Comparison of ENCODE assay signal across 8 cellular contexts in the genomic region with DNA sequence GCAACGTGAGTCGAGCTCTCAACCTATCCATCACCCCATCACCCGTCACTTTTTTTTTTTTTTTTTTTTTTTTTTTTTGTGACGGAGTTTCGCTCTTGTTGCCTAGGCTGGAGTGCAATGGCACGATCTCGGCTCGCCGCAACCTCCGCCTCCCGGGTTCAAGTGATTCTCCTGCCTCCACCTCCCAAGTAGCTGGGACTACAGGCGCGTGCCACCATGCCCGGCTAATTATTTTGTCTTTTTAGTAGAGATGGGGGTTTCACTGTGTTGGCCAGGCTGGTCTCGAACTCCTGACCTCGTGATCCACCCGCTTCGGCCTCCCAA. TPM values are rescaled to one million over a fixed set of nuclear protein-coding genes. Genes with fewer than 3 reads are reported as not detected.
DNase-seq lines count a peak whose midpoint lies in the region; ATAC-seq and TF ChIP-seq lines count a peak whose summit lies in the region.
"Not testable (repeated sequence)": the region's sequence is repeated elsewhere in the genome, so short reads cannot be mapped to it uniquely, and the experiment has no call there.

No MANE protein-coding gene starts in this region.

- peak overlapping the region; percentile 75; the same call in 1 of the 2 replicates for H3K4me2 ChIP-seq in KMS-11

- TF ChIP-seq CTCF in BJ (IDR thresholded peaks at IDR 0.05; ENCODE audit: insufficient read depth, low read depth, low read length); KMS-11 (conservative IDR thresholded peaks at IDR 0.05; ENCODE audit: low read depth, low read length): not testable (repeated sequence)

- not testable (repeated sequence) for H3K9me3 ChIP-seq in naive thymus-derived CD4-positive, alpha-beta T cell (ENCODE audit: control insufficient read depth in 2 of 3, low read length in 3 of 3)

- peaks cover 53% of the 10 kb centered on the region for H3K4me1 Mint-ChIP-seq in activated CD4-positive, alpha-beta T cell treated with anti-CD3 and anti-CD28 coated beads, Interleukin-2, amount 10 ng/mL, durations not matched to agents 7 days and 5 days
- peaks cover 20% of the 10 kb centered on the region for H3K4me1 Mint-ChIP-seq in central memory CD8-positive, alpha-beta T cell
- H3K4me1 Mint-ChIP-seq in naive thymus-derived CD4-positive, alpha-beta T cell = peaks cover 18 to 52% (median 24%) of the 10 kb centered on the region in 7 donors
- peaks cover 29% of the 10 kb centered on the region for H3K4me1 Mint-ChIP-seq in stimulated activated naive CD8-positive, alpha-beta T cell treated with anti-CD3 and anti-CD28 coated beads, Interleukin-15, Interleukin-2, amounts not matched to agents 100 ng/mL and 50 ng/mL, for 24 hours (ENCODE audit: low read depth)

- not testable (repeated sequence) for H3K36me3 Mint-ChIP-seq in activated CD4-positive, alpha-beta T cell treated with anti-CD3 and anti-CD28 coated beads, Interleukin-2, amount 10 ng/mL, durations not matched to agents 7 days and 5 days (ENCODE audit: low read depth); naive thymus-derived CD4-positive, alpha-beta T cell; stimulated activated naive CD8-positive, alpha-beta T cell treated with anti-CD3 and anti-CD28 coated beads, Interleukin-15, Interleukin-2, amounts not matched to agents 100 ng/mL and 50 ng/mL, for 24 hours (ENCODE audit: low read depth)
- peaks cover 12% of the 10 kb centered on the region for H3K36me3 Mint-ChIP-seq in central memory CD8-positive, alpha-beta T cell (ENCODE audit: insufficient read depth)

- H3K27me3 ChIP-seq in BJ (ENCODE audit: control insufficient read depth, insufficient read depth, low read length); KMS-11 (ENCODE audit: insufficient read depth, low read depth); naive thymus-derived CD4-positive, alpha-beta T cell (ENCODE audit: control insufficient read depth in 2 of 2, insufficient read depth in 2 of 2, low read length in 2 of 2): not testable (repeated sequence)

- ATAC-seq in GM21423 (IDR thresholded peaks at IDR 0.05; ENCODE audit: unreplicated experiment) = peak; percentile 17
- ATAC-seq in central memory CD8-positive, alpha-beta T cell (replicated peaks; ENCODE audit: extremely low read depth, poor library complexity, severe bottlenecking) = peak; percentile 54
- ATAC-seq in left ventricle myocardium superior = not testable (repeated sequence)
- peak; percentile 64 for ATAC-seq in naive thymus-derived CD4-positive, alpha-beta T cell

- intact Hi-C loops in left ventricle myocardium superior (cut with micrococcal nuclease) = not testable (repeated sequence)
- intact Hi-C loops in naive thymus-derived CD4-positive, alpha-beta T cell (cut with micrococcal nuclease) = loop anchor here (1.0 to 2.0 kb wide), 6 partner anchors 11 to 748 kb away; partner anchors contain the start of genes CNP (in 1 of the 2), DNAJC7 (in 1 of the 2) and KLHL11 (in 1 of the 2)

- peak overlapping the region; percentile 51 for H3K4me3 ChIP-seq in BJ (ENCODE audit: low read depth, low read length)
- H3K4me3 ChIP-seq in KMS-11 (IDR thresholded peaks at IDR 0.05; ENCODE audit: insufficient read depth, low read depth, low read length) = not testable (repeated sequence)
- H3K4me3 ChIP-seq in naive thymus-derived CD4-positive, alpha-beta T cell (ENCODE audit: low read length) = peak overlapping the region; percentile 79

- CTCF ChIA-PET in BJ (lab: Yijun Ruan, JAX) = interaction anchor here (0.5 to 1.0 kb wide), 4 partner anchors 14 to 64 kb away, joined by 3 read pairs; no protein-coding TSS in a partner anchor
- CTCF ChIA-PET in activated CD4-positive, alpha-beta T cell treated with anti-CD3 and anti-CD28 coated beads, Interleukin-2, amount 10 ng/mL, durations not matched to agents 7 days and 5 days (lab: Charles Lee) = interaction anchor here (0.6 to 1.8 kb wide), 13 partner anchors 9 to 605 kb away, joined by 3 to 15 read pairs (median 4); partner anchors contain the start of genes ACLY, KLHL11, NAGLU and NKIRAS2
- CTCF ChIA-PET in naive thymus-derived CD4-positive, alpha-beta T cell (lab: Charles Lee) = interaction anchor here (0.6 to 1.1 kb wide), 5 partner anchors 33 to 119 kb away, joined by 3 to 7 read pairs (median 4); no protein-coding TSS in a partner anchor

- not testable (repeated sequence) for DNase-seq in BJ (ENCODE audit: low read depth); activated CD4-positive, alpha-beta T cell treated with anti-CD3 and anti-CD28 coated beads, Interleukin-2, amount 10 ng/mL, durations not matched to agents 7 days and 5 days; central memory CD8-positive, alpha-beta T cell (ENCODE audit: low spot score in 2 of 2); naive thymus-derived CD4-positive, alpha-beta T cell
- DNase-seq in left ventricle myocardium superior = peak; percentile 40

- not testable (repeated sequence) for H3K79me2 ChIP-seq in KMS-11 (ENCODE audit: insufficient read depth, low read depth)

- H3K4me3 Mint-ChIP-seq in activated CD4-positive, alpha-beta T cell treated with anti-CD3 and anti-CD28 coated beads, Interleukin-2, amount 10 ng/mL, durations not matched to agents 7 days and 5 days = peak overlapping the region; percentile 97
- peak overlapping the region; percentile 88 for H3K4me3 Mint-ChIP-seq in central memory CD8-positive, alpha-beta T cell
- peak overlapping the region; percentile 93 to 100 (median 96) for H3K4me3 Mint-ChIP-seq in naive thymus-derived CD4-positive, alpha-beta T cell
- H3K4me3 Mint-ChIP-seq in stimulated activated naive CD8-positive, alpha-beta T cell treated with anti-CD3 and anti-CD28 coated beads, Interleukin-15, Interleukin-2, amounts not matched to agents 100 ng/mL and 50 ng/mL, for 24 hours = peak overlapping the region; percentile 99

- not testable (repeated sequence) for H3K9me3 Mint-ChIP-seq in activated CD4-positive, alpha-beta T cell treated with anti-CD3 and anti-CD28 coated beads, Interleukin-2, amount 10 ng/mL, durations not matched to agents 7 days and 5 days; central memory CD8-positive, alpha-beta T cell; naive thymus-derived CD4-positive, alpha-beta T cell; stimulated activated naive CD8-positive, alpha-beta T cell treated with anti-CD3 and anti-CD28 coated beads, Interleukin-15, Interleukin-2, amounts not matched to agents 100 ng/mL and 50 ng/mL, for 24 hours

- not testable (repeated sequence) for H3K36me3 ChIP-seq in BJ (ENCODE audit: control insufficient read depth, insufficient read depth, low read length); KMS-11 (ENCODE audit: insufficient read depth); naive thymus-derived CD4-positive, alpha-beta T cell (ENCODE audit: control insufficient read depth in 2 of 3, insufficient read depth in 3 of 3, low read length in 3 of 3)

- H3K4me1 ChIP-seq in KMS-11 (ENCODE audit: low read depth, poor library complexity, severe bottlenecking) = peaks cover 22% of the 10 kb centered on the region
- H3K4me1 ChIP-seq in naive thymus-derived CD4-positive, alpha-beta T cell (ENCODE audit: control insufficient read depth in 2 of 2, insufficient read depth in 2 of 2, low read length in 2 of 2) = peaks cover 9 to 11% of the 10 kb centered on the region in 2 donors

- H3K9ac ChIP-seq in KMS-11 = peak overlapping the region; percentile 54; the same call in 1 of the 2 replicates

- H2AFZ ChIP-seq in KMS-11 (ENCODE audit: low read depth) = peak overlapping the region; percentile 80

- not testable (repeated sequence) for H4K20me1 ChIP-seq in KMS-11 (ENCODE audit: insufficient read depth)

- not testable (repeated sequence) for H3K27me3 Mint-ChIP-seq in activated CD4-positive, alpha-beta T cell treated with anti-CD3 and anti-CD28 coated beads, Interleukin-2, amount 10 ng/mL, durations not matched to agents 7 days and 5 days; central memory CD8-positive, alpha-beta T cell; naive thymus-derived CD4-positive, alpha-beta T cell; stimulated activated naive CD8-positive, alpha-beta T cell treated with anti-CD3 and anti-CD28 coated beads, Interleukin-15, Interleukin-2, amounts not matched to agents 100 ng/mL and 50 ng/mL, for 24 hours

- H3K27ac ChIP-seq in KMS-11 = peak overlapping the region; percentile 48; the same call in 1 of the 2 replicates
- peak overlapping the region; percentile 84 for H3K27ac ChIP-seq in naive thymus-derived CD4-positive, alpha-beta T cell (ENCODE audit: low read depth, low read length)

- peak overlapping the region; percentile 97 for H3K27ac Mint-ChIP-seq in activated CD4-positive, alpha-beta T cell treated with anti-CD3 and anti-CD28 coated beads, Interleukin-2, amount 10 ng/mL, durations not matched to agents 7 days and 5 days
- H3K27ac Mint-ChIP-seq in central memory CD8-positive, alpha-beta T cell (ENCODE audit: low read depth) = peak overlapping the region; percentile 95
- peak overlapping the region; percentile 90 to 100 (median 96) for H3K27ac Mint-ChIP-seq in naive thymus-derived CD4-positive, alpha-beta T cell
- peak overlapping the region; percentile 98 for H3K27ac Mint-ChIP-seq in stimulated activated naive CD8-positive, alpha-beta T cell treated with anti-CD3 and anti-CD28 coated beads, Interleukin-15, Interleukin-2, amounts not matched to agents 100 ng/mL and 50 ng/mL, for 24 hours

- POLR2A ChIA-PET in BJ (lab: Charles Lee) = interaction anchor here (0.6 to 1.4 kb wide), 3 partner anchors 9 to 36 kb away, joined by 3 read pairs; partner anchors contain the start of gene CNP
- POLR2A ChIA-PET in activated CD4-positive, alpha-beta T cell treated with anti-CD3 and anti-CD28 coated beads, Interleukin-2, amount 10 ng/mL, durations not matched to agents 7 days and 5 days (lab: Charles Lee) = interaction anchor here (0.5 to 1.2 kb wide), 8 partner anchors 12 to 458 kb away, joined by 3 to 7 read pairs (median 4); partner anchors contain the start of genes ACLY and STAT3
- POLR2A ChIA-PET in naive thymus-derived CD4-positive, alpha-beta T cell (lab: Charles Lee) = interaction anchor here (0.8 to 3.8 kb wide), 8 partner anchors 12 to 1281 kb away, joined by 3 to 47 read pairs (median 8); partner anchors contain the start of genes ACLY, CNP, DNAJC7 and EIF1

RNA-seq across cellular contexts. Expression of gene ODAD4, which starts 0.4 kb away (rescaled TPM):
- polyA plus RNA-seq in BJ (2011; rRNA removed) = 0.61 and 0.92 TPM in 2 replicates
- 0.31 and 0.81 TPM in 2 replicates for polyA minus RNA-seq in BJ (2011; rRNA and poly(A)+ RNA removed)
- total RNA-seq in activated CD4-positive, alpha-beta T cell treated with anti-CD3 and anti-CD28 coated beads, Interleukin-2, amount 10 ng/mL, durations not matched to agents 7 days and 5 days = under 1 TPM; 0.40 to 0.42 TPM
- total RNA-seq in left ventricle myocardium superior = 0.52 TPM
- 1 to 10 TPM in 3 of 5 experiments, under 1 TPM in 1, not detected in 1; 0.16 to 4.1 (median 1.6) TPM for total RNA-seq in naive thymus-derived CD4-positive, alpha-beta T cell
- polyA plus RNA-seq in naive thymus-derived CD4-positive, alpha-beta T cell = under 1 TPM; 0.10 to 0.40 TPM

RNA-seq across cellular contexts. Expression of gene ACLY, which starts 12.0 kb away (rescaled TPM):
- polyA plus RNA-seq in BJ (2011; rRNA removed) = 118 and 170 TPM in 2 replicates
- polyA minus RNA-seq in BJ (2011; rRNA and poly(A)+ RNA removed) = 159 and 212 TPM in 2 replicates
- total RNA-seq in activated CD4-positive, alpha-beta T cell treated with anti-CD3 and anti-CD28 coated beads, Interleukin-2, amount 10 ng/mL, durations not matched to agents 7 days and 5 days = 100 to 1,000 TPM; 143 to 150 TPM
- 24.5 TPM for total RNA-seq in left ventricle myocardium superior
- total RNA-seq in naive thymus-derived CD4-positive, alpha-beta T cell = 100 to 1,000 TPM in 1 of 5 experiments, 10 to 100 TPM in 4; 59.2 to 154 (median 70.8) TPM
- polyA plus RNA-seq in naive thymus-derived CD4-positive, alpha-beta T cell = 10 to 100 TPM; 42.7 to 51.9 TPM

RNA-seq across cellular contexts. Expression of gene CNP, which starts 35.8 kb away (rescaled TPM):
- 53.5 and 66.2 TPM in 2 replicates for polyA plus RNA-seq in BJ (2011; rRNA removed)
- polyA minus RNA-seq in BJ (2011; rRNA and poly(A)+ RNA removed) = 151 and 180 TPM in 2 replicates
- 10 to 100 TPM; 81.2 to 97.5 TPM for total RNA-seq in activated CD4-positive, alpha-beta T cell treated with anti-CD3 and anti-CD28 coated beads, Interleukin-2, amount 10 ng/mL, durations not matched to agents 7 days and 5 days
- total RNA-seq in left ventricle myocardium superior = 28.6 TPM
- total RNA-seq in naive thymus-derived CD4-positive, alpha-beta T cell = 10 to 100 TPM; 29.6 to 86.3 (median 32.5) TPM
- 10 to 100 TPM; 32.3 to 34.2 TPM for polyA plus RNA-seq in naive thymus-derived CD4-positive, alpha-beta T cell
